In genomic region chr4:87387237-87387636, GRCh38 we compare ENCODE assay signal across 1 cellular context.
TF ChIP-seq lines count a peak whose summit lies in the region.

No MANE protein-coding gene starts in this region.

TF ChIP-seq in HepG2, 621 proteins besides CTCF, POLR2A, EP300 and RAD21:
- TF ChIP-seq HNF4A (CRISPR knock-in tag; IDR thresholded peaks at IDR 0.05) (0 out of 2 replicates have a peak, but pooled peaks have one; percentile 25), MTF2 (CRISPR knock-in tag; IDR thresholded peaks at IDR 0.05; ENCODE audit: borderline replicate concordance) (no peak), RXRB (CRISPR knock-in tag; IDR thresholded peaks at IDR 0.05; ENCODE audit: borderline replicate concordance) (peak; percentile 47; the same call in 1 of the 2 replicates), PPARG (CRISPR knock-in tag; conservative IDR thresholded peaks at IDR 0.05) (peak; percentile 88), ELF3 (CRISPR knock-in tag; IDR thresholded peaks at IDR 0.05) (0 out of 2 replicates have a peak, but pooled peaks have one; percentile 33)
